1 cellular context compared by ENCODE assay signal in the genomic region with DNA sequence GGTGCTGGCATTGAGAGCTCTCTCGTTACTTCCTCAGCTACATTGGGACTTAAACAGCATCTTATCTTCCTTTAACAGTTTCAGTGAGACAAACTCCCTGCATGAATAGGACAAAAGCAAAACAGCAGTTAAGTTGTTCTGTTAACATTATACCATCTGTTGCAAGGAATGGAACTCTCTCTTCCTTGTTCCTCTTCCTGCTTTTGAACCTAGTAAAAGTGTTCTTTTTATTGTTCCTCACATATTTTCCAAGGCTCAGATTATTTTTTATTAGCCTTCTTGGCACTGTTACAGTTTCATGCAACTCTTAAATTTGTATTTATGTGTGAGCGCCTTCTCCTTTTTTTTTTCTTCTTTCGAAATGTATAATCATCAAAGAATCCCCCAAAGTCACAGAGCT.
TF ChIP-seq lines count a peak whose summit lies in the region.

No MANE protein-coding gene starts in this region.

TF ChIP-seq in GM23338, 12 proteins besides CTCF, POLR2A, EP300 and RAD21 (continued from another document):
- TF ChIP-seq, protein P1, sequence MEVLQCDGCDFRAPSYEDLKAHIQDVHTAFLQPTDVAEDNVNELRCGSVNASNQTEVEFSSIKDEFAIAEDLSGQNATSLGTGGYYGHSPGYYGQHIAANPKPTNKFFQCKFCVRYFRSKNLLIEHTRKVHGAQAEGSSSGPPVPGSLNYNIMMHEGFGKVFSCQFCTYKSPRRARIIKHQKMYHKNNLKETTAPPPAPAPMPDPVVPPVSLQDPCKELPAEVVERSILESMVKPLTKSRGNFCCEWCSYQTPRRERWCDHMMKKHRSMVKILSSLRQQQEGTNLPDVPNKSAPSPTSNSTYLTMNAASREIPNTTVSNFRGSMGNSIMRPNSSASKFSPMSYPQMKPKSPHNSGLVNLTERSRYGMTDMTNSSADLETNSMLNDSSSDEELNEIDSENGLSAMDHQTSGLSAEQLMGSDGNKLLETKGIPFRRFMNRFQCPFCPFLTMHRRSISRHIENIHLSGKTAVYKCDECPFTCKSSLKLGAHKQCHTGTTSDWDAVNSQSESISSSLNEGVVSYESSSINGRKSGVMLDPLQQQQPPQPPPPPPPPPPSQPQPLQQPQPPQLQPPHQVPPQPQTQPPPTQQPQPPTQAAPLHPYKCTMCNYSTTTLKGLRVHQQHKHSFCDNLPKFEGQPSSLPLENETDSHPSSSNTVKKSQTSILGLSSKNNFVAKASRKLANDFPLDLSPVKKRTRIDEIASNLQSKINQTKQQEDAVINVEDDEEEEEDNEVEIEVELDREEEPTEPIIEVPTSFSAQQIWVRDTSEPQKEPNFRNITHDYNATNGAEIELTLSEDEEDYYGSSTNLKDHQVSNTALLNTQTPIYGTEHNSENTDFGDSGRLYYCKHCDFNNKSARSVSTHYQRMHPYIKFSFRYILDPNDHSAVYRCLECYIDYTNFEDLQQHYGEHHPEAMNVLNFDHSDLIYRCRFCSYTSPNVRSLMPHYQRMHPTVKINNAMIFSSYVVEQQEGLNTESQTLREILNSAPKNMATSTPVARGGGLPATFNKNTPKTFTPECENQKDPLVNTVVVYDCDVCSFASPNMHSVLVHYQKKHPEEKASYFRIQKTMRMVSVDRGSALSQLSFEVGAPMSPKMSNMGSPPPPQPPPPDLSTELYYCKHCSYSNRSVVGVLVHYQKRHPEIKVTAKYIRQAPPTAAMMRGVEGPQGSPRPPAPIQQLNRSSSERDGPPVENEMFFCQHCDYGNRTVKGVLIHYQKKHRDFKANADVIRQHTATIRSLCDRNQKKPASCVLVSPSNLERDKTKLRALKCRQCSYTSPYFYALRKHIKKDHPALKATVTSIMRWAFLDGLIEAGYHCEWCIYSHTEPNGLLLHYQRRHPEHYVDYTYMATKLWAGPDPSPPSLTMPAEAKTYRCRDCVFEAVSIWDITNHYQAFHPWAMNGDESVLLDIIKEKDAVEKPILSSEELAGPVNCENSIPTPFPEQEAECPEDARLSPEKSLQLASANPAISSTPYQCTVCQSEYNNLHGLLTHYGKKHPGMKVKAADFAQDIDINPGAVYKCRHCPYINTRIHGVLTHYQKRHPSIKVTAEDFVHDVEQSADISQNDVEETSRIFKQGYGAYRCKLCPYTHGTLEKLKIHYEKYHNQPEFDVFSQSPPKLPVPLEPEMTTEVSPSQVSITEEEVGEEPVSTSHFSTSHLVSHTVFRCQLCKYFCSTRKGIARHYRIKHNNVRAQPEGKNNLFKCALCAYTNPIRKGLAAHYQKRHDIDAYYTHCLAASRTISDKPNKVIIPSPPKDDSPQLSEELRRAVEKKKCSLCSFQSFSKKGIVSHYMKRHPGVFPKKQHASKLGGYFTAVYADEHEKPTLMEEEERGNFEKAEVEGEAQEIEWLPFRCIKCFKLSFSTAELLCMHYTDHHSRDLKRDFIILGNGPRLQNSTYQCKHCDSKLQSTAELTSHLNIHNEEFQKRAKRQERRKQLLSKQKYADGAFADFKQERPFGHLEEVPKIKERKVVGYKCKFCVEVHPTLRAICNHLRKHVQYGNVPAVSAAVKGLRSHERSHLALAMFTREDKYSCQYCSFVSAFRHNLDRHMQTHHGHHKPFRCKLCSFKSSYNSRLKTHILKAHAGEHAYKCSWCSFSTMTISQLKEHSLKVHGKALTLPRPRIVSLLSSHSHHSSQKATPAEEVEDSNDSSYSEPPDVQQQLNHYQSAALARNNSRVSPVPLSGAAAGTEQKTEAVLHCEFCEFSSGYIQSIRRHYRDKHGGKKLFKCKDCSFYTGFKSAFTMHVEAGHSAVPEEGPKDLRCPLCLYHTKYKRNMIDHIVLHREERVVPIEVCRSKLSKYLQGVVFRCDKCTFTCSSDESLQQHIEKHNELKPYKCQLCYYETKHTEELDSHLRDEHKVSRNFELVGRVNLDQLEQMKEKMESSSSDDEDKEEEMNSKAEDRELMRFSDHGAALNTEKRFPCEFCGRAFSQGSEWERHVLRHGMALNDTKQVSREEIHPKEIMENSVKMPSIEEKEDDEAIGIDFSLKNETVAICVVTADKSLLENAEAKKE (CRISPR knock-in tag; IDR thresholded peaks at IDR 0.05) = no peak
- no peak for TF ChIP-seq POLR2AphosphoS5 (IDR thresholded peaks at IDR 0.05; ENCODE audit: low read depth)
- TF ChIP-seq ZNF331 (CRISPR knock-in tag; IDR thresholded peaks at IDR 0.05; ENCODE audit: low read depth) = no peak
- TF ChIP-seq, protein P2, sequence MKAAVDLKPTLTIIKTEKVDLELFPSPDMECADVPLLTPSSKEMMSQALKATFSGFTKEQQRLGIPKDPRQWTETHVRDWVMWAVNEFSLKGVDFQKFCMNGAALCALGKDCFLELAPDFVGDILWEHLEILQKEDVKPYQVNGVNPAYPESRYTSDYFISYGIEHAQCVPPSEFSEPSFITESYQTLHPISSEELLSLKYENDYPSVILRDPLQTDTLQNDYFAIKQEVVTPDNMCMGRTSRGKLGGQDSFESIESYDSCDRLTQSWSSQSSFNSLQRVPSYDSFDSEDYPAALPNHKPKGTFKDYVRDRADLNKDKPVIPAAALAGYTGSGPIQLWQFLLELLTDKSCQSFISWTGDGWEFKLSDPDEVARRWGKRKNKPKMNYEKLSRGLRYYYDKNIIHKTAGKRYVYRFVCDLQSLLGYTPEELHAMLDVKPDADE (IDR thresholded peaks at IDR 0.05) = no peak
- no peak for TF ChIP-seq JUNB (IDR thresholded peaks at IDR 0.05; ENCODE audit: unreplicated experiment)
- TF ChIP-seq CREB1 (CRISPR knock-in tag; IDR thresholded peaks at IDR 0.05; ENCODE audit: low read depth) = no peak
- TF ChIP-seq STAT1 (IDR thresholded peaks at IDR 0.05; ENCODE audit: unreplicated experiment) = no peak
- no peak for TF ChIP-seq NANOG (IDR thresholded peaks at IDR 0.05; ENCODE audit: borderline replicate concordance)
TF ChIP-seq in GM23338: peak in this region for 0.
